ENCODE assay signal across 7 cellular contexts in genomic region chr1:43067856-43068751, GRCh38.
A peak's percentile ranks its signal among the peaks of the same experiment; 100 is the strongest.
DNase-seq lines count a peak whose midpoint lies in the region; ATAC-seq and TF ChIP-seq lines count a peak whose summit lies in the region.

No MANE protein-coding gene starts in this region.

- H3K27ac ChIP-seq in GM23248: no peak overlapping the region
- peak overlapping the region; percentile 42; the same call in 1 of the 2 replicates for H3K27ac ChIP-seq in VCaP
- H3K27ac ChIP-seq in fibroblast of lung (ENCODE audit: insufficient read depth, low read length): no peak overlapping the region
- no peak overlapping the region for H3K27ac ChIP-seq in psoas muscle

- H3K4me2 ChIP-seq in GM23248 (ENCODE audit: unreplicated experiment) (peak overlapping the region; percentile 75), fibroblast of lung (ENCODE audit: extremely low read depth, insufficient read depth, low read length) (peak overlapping the region; percentile 71)

- ATAC-seq in psoas muscle (peak in 1 of 4 donors; percentile 17), HG02981 (IDR thresholded peaks at IDR 0.05; ENCODE audit: unreplicated experiment) (no peak)

- no peaks in the 10 kb centered on the region for H3K9me2 ChIP-seq in GM23248 (ENCODE audit: insufficient read depth)

- peak overlapping the region; percentile 53 for H3K4me3 ChIP-seq in GM23248
- H3K4me3 ChIP-seq in fibroblast of lung (replicated peaks in 1 of 4; ENCODE audit: control extremely low read depth in 1 of 4, insufficient read depth in 1 of 4, low read depth in 3 of 4, low read length in 4 of 4): peak overlapping the region in 3 of 4 experiments; percentile 26 to 39 (median 28)
- peak overlapping the region; percentile 54 for H3K4me3 ChIP-seq in psoas muscle

- H3K4me1 ChIP-seq in GM23248 (ENCODE audit: insufficient read depth) (no peaks in the 10 kb centered on the region), fibroblast of lung (ENCODE audit: control insufficient read depth, extremely low read depth, insufficient read depth, low read length) (no peaks in the 10 kb centered on the region), psoas muscle (no peaks in the 10 kb centered on the region)

- WGBS in GM23248 (ENCODE audit: low coverage in 1 of 2, low lambda C conversion rate in 2 of 2, missing lambda C conversion rate in 2 of 2), 2 experiments: 16% methylated on average over 48 to 51 of the region's 64 CpGs
- 7 to 14% (median 11%) methylated on average over 50 to 64 of the region's 64 CpGs for WGBS in psoas muscle, 3 donors

- H3F3A ChIP-seq in GM23248 (ENCODE audit: insufficient read depth): no peaks in the 10 kb centered on the region

- H3K27me3 ChIP-seq in GM23248 (replicated peaks; ENCODE audit: insufficient read depth): no peaks in the 10 kb centered on the region
- H3K27me3 ChIP-seq in fibroblast of lung (ENCODE audit: control insufficient read depth, insufficient read depth, low read length): no peaks in the 10 kb centered on the region
- H3K27me3 ChIP-seq in psoas muscle (ENCODE audit: insufficient read depth in 3 of 3, low read length in 2 of 3): peaks cover 0 to 19% (median 0%) of the 10 kb centered on the region in 3 donors

- H3K9ac ChIP-seq in GM23248 (no peak overlapping the region), fibroblast of lung (ENCODE audit: insufficient read depth, low read length) (no peak overlapping the region)

- H2AFZ ChIP-seq in GM23248 (peak overlapping the region; percentile 78), fibroblast of lung (ENCODE audit: low read length) (peak overlapping the region; percentile 69)

- H3K36me3 ChIP-seq in GM23248 (ENCODE audit: low read depth) (no peaks in the 10 kb centered on the region), fibroblast of lung (ENCODE audit: control insufficient read depth, insufficient read depth, low read length) (no peaks in the 10 kb centered on the region), psoas muscle (ENCODE audit: insufficient read depth in 1 of 2, low read depth in 1 of 2) (no peaks in the 10 kb centered on the region)

- DNase-seq in GM23248 (peak; percentile 20), fibroblast of lung (ENCODE audit: low read depth in 2 of 2) (peak in 1 of 2 donors; percentile 10), psoas muscle (no peak), NCI-H1092 treated with DMSO at 0.1 percent for 48 hours (lab: John Stamatoyannopoulos, UW) (no peak), GM13976 (ENCODE audit: low spot score) (no peak)

- H3K79me2 ChIP-seq in GM23248 (ENCODE audit: insufficient read depth) (no peaks in the 10 kb centered on the region), fibroblast of lung (ENCODE audit: control insufficient read depth, insufficient read depth, low read length) (no peaks in the 10 kb centered on the region)

- intact Hi-C loops in psoas muscle (cut with DNase I): no loop called here

- H4K20me1 ChIP-seq in GM23248 (ENCODE audit: insufficient read depth) (no peaks in the 10 kb centered on the region), fibroblast of lung (ENCODE audit: control insufficient read depth, extremely low read depth, insufficient read depth, low read length) (no peaks in the 10 kb centered on the region)

- H3K9me3 ChIP-seq in GM23248 (ENCODE audit: low read depth): no peaks in the 10 kb centered on the region
- no peaks in the 10 kb centered on the region for H3K9me3 ChIP-seq in fibroblast of lung (ENCODE audit: control insufficient read depth, insufficient read depth, low read depth, low read length)
- no peaks in the 10 kb centered on the region for H3K9me3 ChIP-seq in psoas muscle

- in situ Hi-C loops in GM23248 (cut with MboI) (loop anchor here (5.0 kb wide), 1 partner anchor 151 kb away; no protein-coding TSS in a partner anchor), GM13976 (cut with MboI; ENCODE audit: low sequenced_read_pairs, unreplicated experiment) (loop anchor here (5.0 kb wide), 1 partner anchor 146 kb away; no protein-coding TSS in a partner anchor)

- no peak for TF ChIP-seq CTCF in VCaP (conservative IDR thresholded peaks at IDR 0.05)
- TF ChIP-seq CTCF in fibroblast of lung (conservative IDR thresholded peaks at IDR 0.05 in 1 of 2, IDR thresholded peaks at IDR 0.05 in 1 of 2; ENCODE audit: low read depth in 1 of 2, low read length in 2 of 2): no peak
- no peak for TF ChIP-seq CTCF in psoas muscle (IDR thresholded peaks at IDR 0.05)
- TF ChIP-seq CTCF in GM13976 (IDR thresholded peaks at IDR 0.05; ENCODE audit: borderline replicate concordance, control extremely low read depth, extremely low read depth, insufficient read depth, missing control alignments): no peak
